ENCODE assay signal across 8 cellular contexts in the genomic region with DNA sequence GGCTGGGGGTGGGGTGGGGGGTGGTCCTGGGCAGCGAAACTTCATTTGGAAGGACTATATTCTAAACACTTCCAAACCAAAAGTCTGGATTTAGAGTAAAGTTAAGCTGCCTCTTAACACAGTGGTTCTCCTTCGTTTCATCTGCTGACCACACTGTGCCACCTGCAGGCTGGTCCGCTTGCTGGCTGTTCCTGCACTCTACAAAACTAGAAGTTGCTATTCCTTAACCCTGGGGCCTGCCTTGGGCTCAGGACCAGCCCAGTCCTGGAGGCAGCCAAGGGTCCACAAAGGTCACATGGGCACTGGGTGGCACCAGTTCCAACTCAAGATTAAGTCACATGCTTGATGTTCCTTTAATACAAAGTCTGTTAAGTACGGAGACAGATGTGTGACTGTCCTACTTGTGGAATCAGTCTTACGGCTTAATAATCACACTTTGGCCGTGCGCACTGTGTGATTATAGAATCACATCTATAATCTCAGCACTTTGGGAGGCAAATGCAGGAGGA.
A peak's percentile ranks its signal among the peaks of the same experiment; 100 is the strongest.
DNase-seq lines count a peak whose midpoint lies in the region; ATAC-seq and TF ChIP-seq lines count a peak whose summit lies in the region.

No MANE protein-coding gene starts in this region.

- H3K27ac Mint-ChIP-seq in activated T-cell treated with anti-CD3 and anti-CD28 coated beads, Interleukin-2, amount 50 U/mL, for 24 hours, result peak overlapping the region; percentile 19

- 55 to 58% methylated on average over 7 of the region's 7 CpGs for WGBS in lower leg skin, 2 donors
- 61 to 90% methylated on average over 4 to 7 of the region's 7 CpGs for WGBS in transverse colon (ENCODE audit: low coverage in 1 of 2), 2 donors

- no peak for DNase-seq in activated T-cell treated with anti-CD3 and anti-CD28 coated beads, Interleukin-2, amount 50 U/mL, for 24 hours
- DNase-seq in activated T-cell treated with anti-CD3 and anti-CD28 coated beads, Interleukin-2, amount 50 U/mL, for 48 hours, result no peak
- DNase-seq in NCI-H460 (ENCODE audit: extremely low read depth, low read depth), result peak; percentile 3
- DNase-seq in cerebellum (ENCODE audit: low spot score), result peak; percentile 39
- DNase-seq in lower leg skin (ENCODE audit: low spot score in 2 of 2), result peak; percentile 64 to 92
- DNase-seq in transverse colon, result peak; percentile 62
- no peak for DNase-seq in stimulated activated CD4-positive, alpha-beta T cell treated with anti-CD3 and anti-CD28 coated beads, Interleukin-4, amount 100 ng/mL, for 1 hour

- TF ChIP-seq EP300 in transverse colon (IDR thresholded peaks at IDR 0.05; ENCODE audit: low read depth), result no peak

- H3K36me3 Mint-ChIP-seq in activated T-cell treated with anti-CD3 and anti-CD28 coated beads, Interleukin-2, amount 50 U/mL, for 24 hours (ENCODE audit: low read depth), result peaks cover 10% of the 10 kb centered on the region

- peaks cover 42% of the 10 kb centered on the region for H3K4me1 Mint-ChIP-seq in activated T-cell treated with anti-CD3 and anti-CD28 coated beads, Interleukin-2, amount 50 U/mL, for 24 hours (ENCODE audit: low read depth)

- no peaks in the 10 kb centered on the region for H3K27me3 Mint-ChIP-seq in activated T-cell treated with anti-CD3 and anti-CD28 coated beads, Interleukin-2, amount 50 U/mL, for 24 hours

- TF ChIP-seq CTCF in lower leg skin (IDR thresholded peaks at IDR 0.05) (no peak), transverse colon (IDR thresholded peaks at IDR 0.05) (peak; percentile 41 to 49 (median 48))

- no peaks in the 10 kb centered on the region for H3K4me1 ChIP-seq in transverse colon

- H3K27me3 ChIP-seq in transverse colon, result no peaks in the 10 kb centered on the region

- in situ Hi-C loops in transverse colon (cut with MboI; ENCODE audit: low pct_ligation_motif_present in 1 of 4, low pct_unique_long_range_greater_than_20kb in 1 of 4, low sequenced_read_pairs in 3 of 4), result loop anchor here in 3 of 4 donors (25.0 kb wide), 2 partner anchors 94 to 319 kb away; a partner anchor contains a TSS

- intact Hi-C loops in lower leg skin (cut with DNase I; ENCODE audit: low total_unique reads), result no loop called here
- intact Hi-C loops in transverse colon (cut with DNase I; ENCODE audit: low total_unique reads), result loop anchor here (2.0 to 5.0 kb wide), 2 partner anchors 96 to 314 kb away; no protein-coding TSS in a partner anchor

- no peaks in the 10 kb centered on the region for H3K9me3 ChIP-seq in transverse colon

- no peak for ATAC-seq in HG03378 (IDR thresholded peaks at IDR 0.05; ENCODE audit: unreplicated experiment)

- no peaks in the 10 kb centered on the region for H3K36me3 ChIP-seq in transverse colon

- H3K4me3 ChIP-seq in lower leg skin (ENCODE audit: low read depth, poor library complexity, severe bottlenecking) (no peak overlapping the region), transverse colon (no peak overlapping the region)

- no peak overlapping the region for H3K4me3 Mint-ChIP-seq in activated T-cell treated with anti-CD3 and anti-CD28 coated beads, Interleukin-2, amount 50 U/mL, for 24 hours

- H3K27ac ChIP-seq in transverse colon, result no peak overlapping the region

- H3K9me3 Mint-ChIP-seq in activated T-cell treated with anti-CD3 and anti-CD28 coated beads, Interleukin-2, amount 50 U/mL, for 24 hours, result no peaks in the 10 kb centered on the region

- TF ChIP-seq POLR2A in lower leg skin (IDR thresholded peaks at IDR 0.05) (no peak), transverse colon (IDR thresholded peaks at IDR 0.05) (no peak)

Comparison
In these comparisons a context has a peak if more than half of its experiments do, and no peak if none do; other contexts are left out.
1. DNase-seq: peak in NCI-H460 (single experiment), cerebellum (single experiment), lower leg skin (2 of 2) and transverse colon (single experiment); none in activated T-cell treated with anti-CD3 and anti-CD28 coated beads, Interleukin-2, amount 50 U/mL, for 24 hours (single experiment), activated T-cell treated with anti-CD3 and anti-CD28 coated beads, Interleukin-2, amount 50 U/mL, for 48 hours (0 of 2) and stimulated activated CD4-positive, alpha-beta T cell treated with anti-CD3 and anti-CD28 coated beads, Interleukin-4, amount 100 ng/mL, for 1 hour (single experiment).
2. CTCF ChIP-seq: peak in transverse colon (5 of 5); none in lower leg skin (0 of 3).